ENCODE assay signal across 23 cellular contexts in the genomic region with DNA sequence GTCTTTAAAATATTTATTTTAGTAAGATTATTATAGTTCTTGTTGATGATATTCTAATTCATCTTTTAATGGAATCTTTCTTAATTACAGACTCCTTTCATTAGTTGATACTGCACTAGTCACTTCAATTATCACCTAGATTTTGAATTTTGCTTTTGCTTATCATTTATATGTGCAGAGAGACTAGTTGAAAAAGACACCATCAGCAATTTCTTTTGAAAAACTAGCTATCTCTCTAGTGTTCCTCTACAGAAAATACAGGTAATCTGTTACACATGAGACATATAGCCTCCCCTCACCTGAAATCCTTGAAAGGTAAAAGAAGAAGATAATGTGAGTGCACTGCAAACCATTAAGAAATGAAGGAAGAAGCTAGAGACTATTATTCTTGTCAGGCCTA. TPM values are rescaled to one million over a fixed set of nuclear protein-coding genes. Genes with fewer than 3 reads are reported as not detected.
"Had no signal": no experiment of that assay in that cellular context is flagged by ENCODE, and none has a peak within 500 bp of the region (broad histone marks: within the 10 kb centered on the region; RNA-seq: fewer than 3 reads in every experiment).

No MANE protein-coding gene starts in this region.

- H3K9me3 ChIP-seq: ascending aorta, body of pancreas, Peyer's patch, SJSA1 had no signal

- H3K4me3 Mint-ChIP-seq: activated naive CD8-positive, alpha-beta T cell treated with anti-CD3 and anti-CD28 coated beads, Interleukin-2, amount 50 U/mL, for 24 hours; T-helper 1 cell treated with Interleukin-12 subunit alpha and Interleukin-12 subunit beta and Interleukin-4 antibody, amounts not matched to agents 30 μg/mL and 1 μg/mL, for 36 hours had no signal

- DNase-seq: activated CD4-positive, CD25-positive, alpha-beta regulatory T cell; activated naive CD8-positive, alpha-beta T cell treated with anti-CD3 and anti-CD28 coated beads, Interleukin-2, amount 50 U/mL, for 24 hours; activated T-cell treated with anti-CD3 and anti-CD28 coated beads for 4 hours; activated T-cell treated with anti-CD3 and anti-CD28 coated beads, Interleukin-2, amount 50 U/mL, for 48 hours; amniotic stem cell; central memory CD4-positive, alpha-beta T cell; Kasumi-1; KBM-7; NCI-H187 treated with DMSO at 0.1 percent for 48 hours; NCI-H2081 treated with DMSO at 0.1 percent for 48 hours; NCI-H446; NCI-H524; Right ventricle myocardium superior; T-helper 9 cell had no signal

- H3K27me3 Mint-ChIP-seq: activated naive CD8-positive, alpha-beta T cell treated with anti-CD3 and anti-CD28 coated beads, Interleukin-2, amount 50 U/mL, for 24 hours had no signal

- FAIRE-seq: bronchial epithelial cell had no signal

- H3K36me3 ChIP-seq: ascending aorta, Peyer's patch, SJSA1 had no signal

- H3K27ac Mint-ChIP-seq: activated naive CD4-positive, alpha-beta T cell treated with anti-CD3 and anti-CD28 coated beads, Interleukin-2, amount 50 U/mL, for 72 hours; activated naive CD8-positive, alpha-beta T cell treated with anti-CD3 and anti-CD28 coated beads, Interleukin-2, amount 50 U/mL, for 24 hours had no signal

- H3K4me3 ChIP-seq: ascending aorta, body of pancreas, Peyer's patch, SJSA1 had no signal

- H3K27me3 ChIP-seq: ascending aorta, body of pancreas, Peyer's patch, SJSA1 had no signal

- ATAC-seq: activated naive CD4-positive, alpha-beta T cell treated with anti-CD3 and anti-CD28 coated beads, Interleukin-2, amount 50 U/mL, for 72 hours; activated naive CD8-positive, alpha-beta T cell treated with anti-CD3 and anti-CD28 coated beads, Interleukin-2, amount 50 U/mL, for 24 hours had no signal

- H3K4me1 ChIP-seq: ascending aorta, Peyer's patch, SJSA1 had no signal

- H3K27ac ChIP-seq: ascending aorta, RWPE1, SJSA1, VCaP had no signal

RNA-seq across cellular contexts. Expression of gene GPRIN3, which starts 31.3 kb away (rescaled TPM):
- total RNA-seq: bronchial epithelial cell, SJSA1 had no signal
